20 cellular contexts compared by ENCODE assay signal in genomic region chr10:88216976-88217375, GRCh38.
DNase-seq lines count a peak whose midpoint lies in the region; ATAC-seq, FAIRE-seq and TF ChIP-seq lines count a peak whose summit lies in the region.
"Had no signal": no experiment of that assay in that cellular context is flagged by ENCODE, and none has a peak within 500 bp of the region (broad histone marks: within the 10 kb centered on the region; RNA-seq: fewer than 3 reads in every experiment).

No MANE protein-coding gene starts in this region.

- no peak overlapping the region for H3K4me3 ChIP-seq in neuronal stem cell (ENCODE audit: low read length in 2 of 2)
- H3K4me3 ChIP-seq: GM23248, left lung had no signal

- no peak overlapping the region for H2BK5ac ChIP-seq in neuronal stem cell (ENCODE audit: low read length)

- no peak overlapping the region for H3K14ac ChIP-seq in neuronal stem cell (ENCODE audit: low read length)

- WGBS in neuronal stem cell (ENCODE audit: extremely low coverage in 2 of 2, insufficient read length in 2 of 2, insufficient replicate concordance in 1 of 2), 2 donors = no CpG with 5 or more reads among the region's 3 CpGs

- no peaks in the 10 kb centered on the region for H3K79me1 ChIP-seq in neuronal stem cell (ENCODE audit: low read depth, low read length)

- CTCF ChIA-PET in activated B cell treated with CpG ODN at 0.5 μM for 24 hours (lab: Charles Lee) = interaction anchor here (1.3 to 1.4 kb wide), 2 partner anchors 10 to 109 kb away, joined by 3 to 4 read pairs; no protein-coding TSS in a partner anchor

- peak; percentile 96 for FAIRE-seq in GM19239 (lab: Jason Lieb, UNC)
- FAIRE-seq: G401.6 had no signal

- H3K36me3 ChIP-seq in neuronal stem cell (replicated peaks in 1 of 2; ENCODE audit: control insufficient read depth in 2 of 2, insufficient read depth in 2 of 2, low read length in 2 of 2) = no peaks in the 10 kb centered on the region
- H3K36me3 ChIP-seq: left lung had no signal

- H4K8ac ChIP-seq in neuronal stem cell (ENCODE audit: low read depth, low read length) = no peak overlapping the region

- H3K23ac ChIP-seq in neuronal stem cell (ENCODE audit: low read depth, low read length, poor library complexity) = no peak overlapping the region

- no peak overlapping the region for H2BK120ac ChIP-seq in neuronal stem cell (ENCODE audit: low read depth, low read length)

- H3K27ac ChIP-seq in neuronal stem cell (replicated peaks; ENCODE audit: low read length) = no peak overlapping the region
- H3K27ac ChIP-seq: GM23248, left lung, RWPE1 had no signal

- no peak overlapping the region for H3K27ac Mint-ChIP-seq in activated B cell treated with CpG ODN at 0.5 μM for 24 hours
- H3K27ac Mint-ChIP-seq: T-cell had no signal

- intact Hi-C loops in activated B cell treated with CpG ODN at 0.5 μM for 24 hours (cut with micrococcal nuclease) = loop anchor here (2.0 to 10.0 kb wide), 3 partner anchors 170 to 354 kb away; partner anchors contain the start of genes KLLN and PTEN

- no peak overlapping the region for H3K9ac ChIP-seq in neuronal stem cell (ENCODE audit: low read depth, low read length, poor library complexity)
- H3K9ac ChIP-seq: GM23248 had no signal

- H4K91ac ChIP-seq in neuronal stem cell (ENCODE audit: low read depth, low read length, poor library complexity) = no peak overlapping the region

- no peak overlapping the region for H2BK15ac ChIP-seq in neuronal stem cell (ENCODE audit: low read length)

- H3K27me3 ChIP-seq in neuronal stem cell (ENCODE audit: control insufficient read depth in 3 of 3, insufficient read depth in 3 of 3, low read depth in 1 of 3, low read length in 3 of 3) = no peaks in the 10 kb centered on the region
- H3K27me3 ChIP-seq: left lung had no signal

- no peaks in the 10 kb centered on the region for H3K9me3 ChIP-seq in neuronal stem cell (replicated peaks in 1 of 2; ENCODE audit: control insufficient read depth in 2 of 2, insufficient read depth in 1 of 2, low read depth in 1 of 2, low read length in 2 of 2)
- H3K9me3 ChIP-seq: left lung had no signal

- no peak overlapping the region for H3K4me3 Mint-ChIP-seq in activated B cell treated with CpG ODN at 0.5 μM for 24 hours
- H3K4me3 Mint-ChIP-seq: T-cell had no signal

- no peak for TF ChIP-seq CTCF in activated B cell treated with CpG ODN at 0.5 μM for 24 hours (IDR thresholded peaks at IDR 0.05)
- no peak for TF ChIP-seq CTCF in omental fat pad (IDR thresholded peaks at IDR 0.05)

- no peaks in the 10 kb centered on the region for H3K27me3 Mint-ChIP-seq in activated B cell treated with CpG ODN at 0.5 μM for 24 hours
- H3K27me3 Mint-ChIP-seq: T-cell had no signal

- H3K4me2 ChIP-seq in neuronal stem cell (ENCODE audit: insufficient read depth, low read length, poor library complexity, severe bottlenecking) = no peak overlapping the region

- H2AFZ ChIP-seq in neuronal stem cell (ENCODE audit: low read length) = no peak overlapping the region
- H2AFZ ChIP-seq: GM23248 had no signal

- H3K4me1 Mint-ChIP-seq in activated B cell treated with CpG ODN at 0.5 μM for 24 hours = peaks cover 17% of the 10 kb centered on the region

- DNase-seq in ELF-1 (ENCODE audit: low read depth, low spot score) = peak; percentile 30
- no peak for DNase-seq in GM19239 (ENCODE audit: insufficient read length, low spot score)
- peak; percentile 54 for DNase-seq in HT-29 (ENCODE audit: low spot score)
- no peak for DNase-seq in activated B cell treated with CpG ODN at 0.5 μM for 24 hours
- DNase-seq in omental fat pad (ENCODE audit: low spot score) = no peak
- DNase-seq in T-helper 1 cell = no peak
- DNase-seq in cerebellar cortex (ENCODE audit: low spot score) = no peak
- DNase-seq in neuronal stem cell (ENCODE audit: low spot score) = no peak
- DNase-seq: activated gamma-delta T cell treated with Interleukin-2 at 50 U/mL for 16 hours; aorta; COR-L47; GM23248; left lung; NCI-H2029; stimulated activated CD4-positive, alpha-beta T cell treated with anti-CD3 and anti-CD28 coated beads, Interleukin-4, amount 100 ng/mL, for 1 hour; stimulated activated CD8-positive, alpha-beta memory T cell treated with anti-CD3 and anti-CD28 coated beads, Interleukin-4, amount 100 ng/mL, for 48 hours; T-cell had no signal

- no peaks in the 10 kb centered on the region for H3K36me3 Mint-ChIP-seq in activated B cell treated with CpG ODN at 0.5 μM for 24 hours (ENCODE audit: low read depth)
- H3K36me3 Mint-ChIP-seq: T-cell had no signal

- H3K18ac ChIP-seq in neuronal stem cell (ENCODE audit: low read length) = no peak overlapping the region

- H2AK5ac ChIP-seq in neuronal stem cell (ENCODE audit: low read depth, low read length) = no peak overlapping the region

- no peaks in the 10 kb centered on the region for H3K9me3 Mint-ChIP-seq in activated B cell treated with CpG ODN at 0.5 μM for 24 hours
- H3K9me3 Mint-ChIP-seq: T-cell had no signal

- POLR2A ChIA-PET in activated B cell treated with CpG ODN at 0.5 μM for 24 hours (lab: Charles Lee) = interaction anchor here (0.6 to 2.8 kb wide), 2 partner anchors 157 to 355 kb away, joined by 3 to 6 read pairs; no protein-coding TSS in a partner anchor

- no peak overlapping the region for H3K4ac ChIP-seq in neuronal stem cell (ENCODE audit: low read length)

- H2BK12ac ChIP-seq in neuronal stem cell (ENCODE audit: low read length) = no peak overlapping the region

- H3K4me1 ChIP-seq in neuronal stem cell (ENCODE audit: control insufficient read depth in 2 of 2, insufficient read depth in 1 of 2, low read depth in 1 of 2, low read length in 2 of 2) = peaks cover 0 to 2% of the 10 kb centered on the region in 2 donors
- H3K4me1 ChIP-seq: left lung had no signal

- ATAC-seq in activated B cell treated with CpG ODN at 0.5 μM for 24 hours (ENCODE audit: low read depth) (peak; percentile 56), omental fat pad (ENCODE audit: low FRiP score) (no peak)
- ATAC-seq: activated CD4-positive, CD25-positive, alpha-beta regulatory T cell treated with anti-CD3 and anti-CD28 coated beads, Interleukin-2, amount 50 U/mL, for 24 hours; left lung; T-cell had no signal

Comparison
In these comparisons a context has a peak if more than half of its experiments do, and no peak if none do; other contexts are left out.
1. DNase-seq: peak in ELF-1 (single experiment) and HT-29 (single experiment); none in GM19239 (single experiment), activated B cell treated with CpG ODN at 0.5 μM for 24 hours (single experiment), omental fat pad (single experiment), T-helper 1 cell (0 of 5), cerebellar cortex (single experiment) and neuronal stem cell (single experiment).